In the genomic region with DNA sequence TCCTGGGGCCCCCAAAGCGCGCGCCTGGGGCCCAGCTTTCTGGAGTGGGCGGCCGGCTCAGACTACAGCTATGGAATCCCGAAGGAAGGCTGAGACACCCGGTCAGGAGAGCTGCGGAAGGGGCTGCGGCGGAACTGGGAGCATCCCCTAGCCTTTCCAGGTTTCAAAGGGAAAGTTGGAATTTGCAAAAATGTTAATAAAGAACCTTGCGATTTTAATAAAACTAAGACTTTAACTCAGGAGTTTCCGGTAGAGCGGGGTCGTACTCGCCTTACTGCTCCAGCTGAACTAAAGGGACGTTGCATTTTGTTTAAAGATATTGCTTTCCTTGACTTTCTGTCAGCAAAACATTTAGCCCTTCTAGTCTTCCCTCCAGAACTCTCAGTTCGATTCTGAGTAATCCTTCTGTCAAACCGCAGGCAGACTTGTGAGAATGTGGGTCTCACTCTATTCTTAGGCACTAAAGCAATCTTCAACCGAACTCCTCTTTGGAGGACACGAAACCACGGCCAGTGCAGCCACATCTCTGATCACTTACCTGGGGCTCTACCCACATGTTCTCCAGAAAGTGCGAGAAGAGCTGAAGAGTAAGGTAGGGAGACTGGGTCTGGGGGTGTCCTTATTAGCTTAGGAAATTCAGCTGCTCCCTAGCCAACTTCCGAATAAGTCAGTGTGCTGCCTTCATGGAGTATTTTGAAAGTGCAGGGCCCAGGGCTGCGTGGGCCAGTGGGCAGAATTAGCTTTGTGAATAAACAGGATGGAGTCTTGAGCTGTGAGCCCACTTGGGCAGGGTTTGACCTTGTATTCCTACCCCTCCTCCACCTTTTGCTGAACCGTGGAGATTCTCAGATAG, we compare ENCODE assay signal across 1 cellular context.
TF ChIP-seq lines count a peak whose summit lies in the region.

No MANE protein-coding gene starts in this region.

TF ChIP-seq in HepG2, 621 proteins besides CTCF, POLR2A, EP300 and RAD21:
- TF ChIP-seq ZNF558 (CRISPR knock-in tag; IDR thresholded peaks at IDR 0.05; ENCODE audit: borderline replicate concordance) = no peak
- no peak for TF ChIP-seq HNF1A (IDR thresholded peaks at IDR 0.05; ENCODE audit: low read depth)
- TF ChIP-seq HNF1A (CRISPR knock-in tag; IDR thresholded peaks at IDR 0.05; ENCODE audit: borderline replicate concordance) = no peak
- TF ChIP-seq, protein P1, sequence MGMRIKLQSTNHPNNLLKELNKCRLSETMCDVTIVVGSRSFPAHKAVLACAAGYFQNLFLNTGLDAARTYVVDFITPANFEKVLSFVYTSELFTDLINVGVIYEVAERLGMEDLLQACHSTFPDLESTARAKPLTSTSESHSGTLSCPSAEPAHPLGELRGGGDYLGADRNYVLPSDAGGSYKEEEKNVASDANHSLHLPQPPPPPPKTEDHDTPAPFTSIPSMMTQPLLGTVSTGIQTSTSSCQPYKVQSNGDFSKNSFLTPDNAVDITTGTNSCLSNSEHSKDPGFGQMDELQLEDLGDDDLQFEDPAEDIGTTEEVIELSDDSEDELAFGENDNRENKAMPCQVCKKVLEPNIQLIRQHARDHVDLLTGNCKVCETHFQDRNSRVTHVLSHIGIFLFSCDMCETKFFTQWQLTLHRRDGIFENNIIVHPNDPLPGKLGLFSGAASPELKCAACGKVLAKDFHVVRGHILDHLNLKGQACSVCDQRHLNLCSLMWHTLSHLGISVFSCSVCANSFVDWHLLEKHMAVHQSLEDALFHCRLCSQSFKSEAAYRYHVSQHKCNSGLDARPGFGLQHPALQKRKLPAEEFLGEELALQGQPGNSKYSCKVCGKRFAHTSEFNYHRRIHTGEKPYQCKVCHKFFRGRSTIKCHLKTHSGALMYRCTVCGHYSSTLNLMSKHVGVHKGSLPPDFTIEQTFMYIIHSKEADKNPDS (CRISPR knock-in tag; IDR thresholded peaks at IDR 0.05) = no peak
- TF ChIP-seq KDM3A (CRISPR knock-in tag; IDR thresholded peaks at IDR 0.05; ENCODE audit: low read depth) = no peak
- no peak for TF ChIP-seq ATF7-NPFF (CRISPR knock-in tag; IDR thresholded peaks at IDR 0.05; ENCODE audit: low read depth)
- no peak for TF ChIP-seq ZFY (CRISPR knock-in tag; IDR thresholded peaks at IDR 0.05)
- TF ChIP-seq REXO4 (CRISPR knock-in tag; IDR thresholded peaks at IDR 0.05; ENCODE audit: borderline replicate concordance) = no peak
- no peak for TF ChIP-seq ETV5 (CRISPR knock-in tag; IDR thresholded peaks at IDR 0.05; ENCODE audit: borderline replicate concordance)
- no peak for TF ChIP-seq POLR2AphosphoS2 (IDR thresholded peaks at IDR 0.05; ENCODE audit: low read depth, low read length)
- no peak for TF ChIP-seq CCAR2 (optimal IDR thresholded peaks at IDR 0.05; ENCODE audit: low read depth, low read length)
- no peak for TF ChIP-seq TFE3 (CRISPR knock-in tag; IDR thresholded peaks at IDR 0.05)
- no peak for TF ChIP-seq MTF1 (CRISPR knock-in tag; IDR thresholded peaks at IDR 0.05)
- TF ChIP-seq YEATS2 (CRISPR knock-in tag; IDR thresholded peaks at IDR 0.05; ENCODE audit: borderline replicate concordance) = no peak
- no peak for TF ChIP-seq ATF2 (CRISPR knock-in tag; IDR thresholded peaks at IDR 0.05)
- no peak for TF ChIP-seq ZBTB8A (CRISPR knock-in tag; IDR thresholded peaks at IDR 0.05; ENCODE audit: borderline replicate concordance, low read depth)
